8 cellular contexts compared by ENCODE assay signal in the genomic region with DNA sequence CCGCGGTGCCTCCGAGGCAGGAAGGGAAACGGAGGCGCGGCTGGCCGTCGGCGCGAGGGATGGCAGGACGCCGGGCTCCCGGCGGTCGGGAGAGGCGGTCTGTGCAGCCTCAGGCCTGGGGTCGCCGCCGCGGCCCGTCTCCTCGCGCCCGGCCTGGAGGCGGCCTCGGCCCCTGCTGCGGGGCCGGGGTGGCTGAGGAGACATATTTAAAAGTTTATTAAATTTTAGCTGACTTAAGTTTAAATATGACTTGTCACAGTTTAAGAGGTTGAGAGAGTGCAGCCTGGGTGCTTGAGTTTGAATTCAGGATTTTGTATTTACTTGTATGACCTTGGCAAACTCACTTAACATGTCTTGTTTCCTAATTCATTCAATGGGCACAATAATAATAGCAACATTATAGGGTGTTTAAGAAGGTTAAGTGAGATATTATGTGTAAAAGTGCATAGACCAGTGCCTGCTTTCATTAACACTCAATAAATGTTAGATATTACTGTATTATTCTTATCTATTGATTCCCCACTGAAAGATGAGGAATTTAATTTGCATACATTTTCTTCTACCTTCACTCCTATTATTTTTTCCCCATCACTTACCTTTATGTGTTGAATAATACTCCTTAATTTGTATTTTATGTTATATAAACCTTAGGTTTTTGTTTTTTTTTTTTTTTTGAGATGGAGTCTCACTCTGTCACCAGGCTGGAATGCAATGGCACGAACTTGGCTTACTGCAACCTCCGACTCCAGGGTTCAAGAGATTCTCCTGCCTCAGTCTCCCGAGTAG. TPM values are rescaled to one million over a fixed set of nuclear protein-coding genes. Genes with fewer than 3 reads are reported as not detected.
DNase-seq lines count a peak whose midpoint lies in the region; ATAC-seq and TF ChIP-seq lines count a peak whose summit lies in the region.

No MANE protein-coding gene starts in this region.

- TF ChIP-seq CTCF in left lung (IDR thresholded peaks at IDR 0.05) (no peak), upper lobe of right lung (IDR thresholded peaks at IDR 0.05) (no peak)

- H3K4me3 Mint-ChIP-seq in activated CD4-positive, alpha-beta T cell treated with anti-CD3 and anti-CD28 coated beads, Interleukin-2, amount 10 ng/mL, durations not matched to agents 7 days and 5 days, result peak overlapping the region; percentile 98

- DNase-seq in activated CD4-positive, alpha-beta T cell treated with anti-CD3 and anti-CD28 coated beads, Interleukin-2, amount 10 ng/mL, durations not matched to agents 7 days and 5 days, result no peak
- no peak for DNase-seq in activated CD4-positive, alpha-beta T cell treated with anti-CD3 and anti-CD28 coated beads, Interleukin-2, amount 50 U/mL, for 1 hour
- DNase-seq in left lung (no peak), upper lobe of right lung (no peak), NCI-H1105 (lab: John Stamatoyannopoulos, UW) (no peak), epidermal melanocyte (ENCODE audit: insufficient read length, low spot score) (no peak)

- no peaks in the 10 kb centered on the region for H3K27me3 ChIP-seq in left lung
- H3K27me3 ChIP-seq in upper lobe of right lung, result no peaks in the 10 kb centered on the region

- H3K9me3 Mint-ChIP-seq in activated CD4-positive, alpha-beta T cell treated with anti-CD3 and anti-CD28 coated beads, Interleukin-2, amount 10 ng/mL, durations not matched to agents 7 days and 5 days, result no peaks in the 10 kb centered on the region

- H3K4me1 ChIP-seq in left lung, result peaks cover 14 to 18% of the 10 kb centered on the region in 2 donors
- peaks cover 16% of the 10 kb centered on the region for H3K4me1 ChIP-seq in upper lobe of right lung

- H3K36me3 Mint-ChIP-seq in activated CD4-positive, alpha-beta T cell treated with anti-CD3 and anti-CD28 coated beads, Interleukin-2, amount 10 ng/mL, durations not matched to agents 7 days and 5 days (ENCODE audit: low read depth), result peaks cover 5% of the 10 kb centered on the region

- POLR2A ChIA-PET in activated CD4-positive, alpha-beta T cell treated with anti-CD3 and anti-CD28 coated beads, Interleukin-2, amount 10 ng/mL, durations not matched to agents 7 days and 5 days (lab: Charles Lee), result interaction anchor here (1.0 kb wide), 1 partner anchor 20 kb away, joined by 5 read pairs; no protein-coding TSS in a partner anchor

- H3K4me3 ChIP-seq in left lung (peak overlapping the region; percentile 87 to 97), upper lobe of right lung (peak overlapping the region; percentile 93)

- intact Hi-C loops in left lung (cut with DNase I), result no loop called here
- intact Hi-C loops in upper lobe of right lung (cut with DNase I), result no loop called here

- 5 to 8% (median 8%) methylated on average over 26 to 31 of the region's 31 CpGs for WGBS in adipose tissue, 3 donors

- H3K9me3 ChIP-seq in left lung (no peaks in the 10 kb centered on the region), upper lobe of right lung (no peaks in the 10 kb centered on the region)

- CTCF ChIA-PET in activated CD4-positive, alpha-beta T cell treated with anti-CD3 and anti-CD28 coated beads, Interleukin-2, amount 10 ng/mL, durations not matched to agents 7 days and 5 days (lab: Charles Lee), result interaction anchor here (0.7 to 0.8 kb wide), 2 partner anchors 40 to 120 kb away, joined by 3 to 6 read pairs; no protein-coding TSS in a partner anchor

- H3K4me1 Mint-ChIP-seq in activated CD4-positive, alpha-beta T cell treated with anti-CD3 and anti-CD28 coated beads, Interleukin-2, amount 10 ng/mL, durations not matched to agents 7 days and 5 days, result peaks cover 30% of the 10 kb centered on the region

- ATAC-seq in HG03196 (IDR thresholded peaks at IDR 0.05; ENCODE audit: unreplicated experiment), result peak; percentile 37
- ATAC-seq in left lung, result no peak
- ATAC-seq in upper lobe of right lung, result no peak

- no peaks in the 10 kb centered on the region for H3K27me3 Mint-ChIP-seq in activated CD4-positive, alpha-beta T cell treated with anti-CD3 and anti-CD28 coated beads, Interleukin-2, amount 10 ng/mL, durations not matched to agents 7 days and 5 days

- no peaks in the 10 kb centered on the region for H3K36me3 ChIP-seq in left lung
- H3K36me3 ChIP-seq in upper lobe of right lung, result no peaks in the 10 kb centered on the region

- peak overlapping the region; percentile 36 for H3K27ac Mint-ChIP-seq in activated CD4-positive, alpha-beta T cell treated with anti-CD3 and anti-CD28 coated beads, Interleukin-2, amount 10 ng/mL, durations not matched to agents 7 days and 5 days

- H3K27ac ChIP-seq in adipose tissue (ENCODE audit: low read depth, low read length) (peak overlapping the region; percentile 42), left lung (peak overlapping the region; percentile 75 to 87), upper lobe of right lung (peak overlapping the region; percentile 87)

RNA-seq across cellular contexts. Expression of gene DYNC2I1, which starts 0.7 kb away (rescaled TPM):
- 10 to 100 TPM; 10.6 to 13.2 TPM for total RNA-seq in activated CD4-positive, alpha-beta T cell treated with anti-CD3 and anti-CD28 coated beads, Interleukin-2, amount 10 ng/mL, durations not matched to agents 7 days and 5 days
- 10 to 100 TPM in 2 of 3 donors, 1 to 10 TPM in 1; 4.7 to 24.7 (median 11.0) TPM for polyA plus RNA-seq in adipose tissue
- total RNA-seq in left lung (10 to 100 TPM; 10.8 to 17.3 TPM), upper lobe of right lung (17.9 TPM)

RNA-seq across cellular contexts. Expression of gene ESYT2, which starts 27.8 kb away (rescaled TPM):
- total RNA-seq in activated CD4-positive, alpha-beta T cell treated with anti-CD3 and anti-CD28 coated beads, Interleukin-2, amount 10 ng/mL, durations not matched to agents 7 days and 5 days, result 100 to 1,000 TPM; 116 to 124 TPM
- polyA plus RNA-seq in adipose tissue, result 10 to 100 TPM; 22.0 to 37.9 (median 22.1) TPM
- total RNA-seq in left lung (10 to 100 TPM; 69.7 to 75.7 TPM), upper lobe of right lung (63.1 TPM)
